26 cellular contexts compared by ENCODE assay signal in the genomic region with DNA sequence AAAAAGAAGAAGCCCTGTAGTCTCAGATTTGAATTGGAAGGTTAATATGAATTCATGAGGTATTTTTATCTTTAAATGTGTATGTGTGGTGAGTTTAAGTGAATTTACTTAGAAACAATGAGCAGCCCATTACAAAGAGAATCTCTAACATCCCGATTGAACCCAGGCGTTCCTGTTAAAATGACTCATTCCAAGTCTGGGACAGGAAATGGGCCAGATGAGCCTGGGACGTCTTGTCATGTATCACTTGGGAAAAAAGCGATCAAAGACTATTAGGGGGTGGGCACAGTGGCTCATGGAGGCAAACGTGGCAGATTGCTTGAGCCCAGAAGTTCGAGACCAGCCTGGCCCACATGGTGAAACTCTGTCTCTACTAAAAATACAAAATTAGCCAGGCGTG.
DNase-seq lines count a peak whose midpoint lies in the region; ATAC-seq, FAIRE-seq and TF ChIP-seq lines count a peak whose summit lies in the region.
"Had no signal": no experiment of that assay in that cellular context is flagged by ENCODE, and none has a peak within 500 bp of the region (broad histone marks: within the 10 kb centered on the region; RNA-seq: fewer than 3 reads in every experiment).

No MANE protein-coding gene starts in this region.

- H3K4me1 Mint-ChIP-seq in T-helper 17 cell, result peaks cover 3% of the 10 kb centered on the region
- H3K4me1 Mint-ChIP-seq: CD8-positive, alpha-beta memory T cell had no signal

- no peak overlapping the region for H3K9ac ChIP-seq in kidney (ENCODE audit: low read length in 2 of 2)
- H3K9ac ChIP-seq: SK-N-SH had no signal

- H3K27me3 Mint-ChIP-seq in T-helper 17 cell, result no peaks in the 10 kb centered on the region
- H3K27me3 Mint-ChIP-seq: CD8-positive, alpha-beta memory T cell had no signal

- intact Hi-C loops in kidney (cut with DNase I), result no loop called here
- intact Hi-C loops in spleen (cut with DNase I; ENCODE audit: low total_unique reads), result no loop called here

- TF ChIP-seq POLR2A in spleen (IDR thresholded peaks at IDR 0.05), result no peak

- H3K36me3 ChIP-seq in kidney (ENCODE audit: control insufficient read depth in 1 of 2, insufficient read depth in 2 of 2, low read length in 2 of 2), result peaks cover 6 to 17% of the 10 kb centered on the region in 2 donors
- H3K36me3 ChIP-seq in spleen, result peaks cover 0 to 42% (median 14%) of the 10 kb centered on the region in 6 donors

- no peaks in the 10 kb centered on the region for H3K27me3 ChIP-seq in spleen (replicated peaks in 1 of 7)

- ATAC-seq in T-helper 17 cell, result no peak
- ATAC-seq: GM12878, HepG2, K562 had no signal

- DNase-seq in EH (ENCODE audit: low read depth) (peak; percentile 45), T-helper 17 cell (no peak), kidney (peak; percentile 27), spleen (peak; percentile 14), occipital lobe (lab: John Stamatoyannopoulos, UW) (no peak), GM10266 (ENCODE audit: extremely low spot score) (no peak), AG08396 (ENCODE audit: low spot score) (no peak), RKO (ENCODE audit: low spot score) (no peak)
- DNase-seq: ACHN; CD8-positive, alpha-beta memory T cell; GF-D8; NCI-H1105; NCI-H146; NCI-H2029 treated with DMSO at 0.1 percent for 48 hours; NCI-H2171; NCI-H345; NCI-H524; NCI-H774; NK-92 treated with Interleukin-12 subunit alpha and Interleukin-12 subunit beta, amount 100 ng/mL, for 24 hours; SIG-M5; SK-N-SH had no signal

- H3K9me3 ChIP-seq in T-helper 17 cell (ENCODE audit: control insufficient read depth, low read length, poor library complexity, severe bottlenecking) (no peaks in the 10 kb centered on the region), kidney (ENCODE audit: control insufficient read depth in 1 of 2, low read length in 2 of 2) (no peaks in the 10 kb centered on the region), spleen (peaks cover 0 to 21% (median 19%) of the 10 kb centered on the region in 8 donors)
- H3K9me3 ChIP-seq: SK-N-SH had no signal

- no peak overlapping the region for H3K4me3 Mint-ChIP-seq in T-helper 17 cell
- H3K4me3 Mint-ChIP-seq: CD8-positive, alpha-beta memory T cell had no signal

- peak overlapping the region; percentile 27 for H3K27ac Mint-ChIP-seq in T-helper 17 cell
- H3K27ac Mint-ChIP-seq: CD8-positive, alpha-beta memory T cell had no signal

- no peak overlapping the region for H3K4me3 ChIP-seq in kidney (ENCODE audit: low read length in 2 of 2)
- no peak overlapping the region for H3K4me3 ChIP-seq in spleen
- H3K4me3 ChIP-seq: GM12878, K562 had no signal

- H3K27ac ChIP-seq in kidney (ENCODE audit: low read depth in 2 of 2, low read length in 2 of 2), result no peak overlapping the region
- peak overlapping the region in 1 of 8 donors; percentile 75 for H3K27ac ChIP-seq in spleen
- H3K27ac ChIP-seq: C4-2B had no signal

- H3K4me1 ChIP-seq in kidney (ENCODE audit: control insufficient read depth in 1 of 2, insufficient read depth in 1 of 2, low read depth in 1 of 2, low read length in 2 of 2), result peaks cover 0 to 3% of the 10 kb centered on the region in 2 donors
- H3K4me1 ChIP-seq in spleen, result peaks cover 0 to 12% (median 3%) of the 10 kb centered on the region in 6 donors

- no peak for TF ChIP-seq CTCF in kidney (IDR thresholded peaks at IDR 0.05; ENCODE audit: borderline replicate concordance, extremely low read depth, insufficient read depth)
- TF ChIP-seq CTCF in spleen (IDR thresholded peaks at IDR 0.05 in 8 of 11, conservative IDR thresholded peaks at IDR 0.05 in 3 of 11), result no peak
- TF ChIP-seq CTCF in GM10266 (IDR thresholded peaks at IDR 0.05; ENCODE audit: control insufficient read depth, insufficient read depth, low read depth, missing control alignments), result no peak

- H3K36me3 Mint-ChIP-seq in T-helper 17 cell (ENCODE audit: low read depth), result peaks cover 2% of the 10 kb centered on the region

- no peak for FAIRE-seq in kidney (lab: Jason Lieb, UNC)
- FAIRE-seq: GM12878, H54, HepG2, K562 had no signal

- WGBS in spleen, 5 donors, result 75 to 85% (median 84%) methylated on average over 7 of the region's 7 CpGs

Comparison
In these comparisons a context has a peak if more than half of its experiments do, and no peak if none do; other contexts are left out.
1. DNase-seq: peak in EH (single experiment), kidney (single experiment) and spleen (single experiment); none in T-helper 17 cell (0 of 3), occipital lobe (single experiment), GM10266 (single experiment), AG08396 (single experiment) and RKO (single experiment).